ENCODE assay signal across 8 cellular contexts in the genomic region with DNA sequence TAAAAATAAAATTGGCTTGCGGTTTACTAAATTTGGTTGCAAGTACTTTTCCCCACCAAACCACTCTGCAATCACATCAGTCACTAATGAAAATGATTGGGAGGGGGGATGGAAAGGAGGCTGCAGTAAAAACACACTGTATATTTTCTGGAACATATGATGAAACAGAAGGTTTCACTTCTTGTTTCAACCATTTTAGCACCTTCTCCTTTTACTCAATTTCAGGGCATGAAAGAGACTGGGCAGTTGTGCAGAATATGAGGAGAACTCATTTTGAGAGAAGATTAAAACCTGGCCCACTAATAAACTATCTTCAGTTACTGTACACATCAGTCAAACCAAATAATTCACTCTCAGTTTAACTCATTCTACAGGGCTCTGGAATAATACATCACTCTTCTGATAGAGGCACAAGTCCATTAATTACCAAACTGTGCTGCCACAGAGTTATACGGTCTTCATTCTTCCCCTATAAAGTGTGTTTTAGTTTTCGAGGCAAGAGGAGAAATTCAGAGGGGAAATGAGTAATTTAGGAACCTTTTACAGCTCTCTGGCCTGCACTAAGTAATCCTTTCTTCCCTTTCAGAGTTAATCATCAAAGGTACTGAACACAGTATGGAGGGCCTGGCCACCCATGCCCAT. TPM values are rescaled to one million over a fixed set of nuclear protein-coding genes. Genes with fewer than 3 reads are reported as not detected.
DNase-seq lines count a peak whose midpoint lies in the region; ATAC-seq and TF ChIP-seq lines count a peak whose summit lies in the region.

No MANE protein-coding gene starts in this region.

- peaks cover 55 to 71% (median 57%) of the 10 kb centered on the region in 3 donors for H3K4me1 Mint-ChIP-seq in IgD-negative memory B cell

- no peak for TF ChIP-seq POLR2A in vagina (IDR thresholded peaks at IDR 0.05)

- intact Hi-C loops in vagina (cut with DNase I), result no loop called here
- intact Hi-C loops in ascending aorta (cut with DNase I), result no loop called here

- H3K27me3 ChIP-seq in vagina (no peaks in the 10 kb centered on the region), ascending aorta (no peaks in the 10 kb centered on the region)

- H3K4me3 ChIP-seq in vagina, result no peak overlapping the region
- no peak overlapping the region for H3K4me3 ChIP-seq in ascending aorta

- DNase-seq in globus pallidus (ENCODE audit: low spot score) (peak; percentile 51), vagina (ENCODE audit: extremely low spot score in 2 of 2) (no peak), NCI-H446 (lab: John Stamatoyannopoulos, UW) (no peak), ascending aorta (ENCODE audit: low spot score in 2 of 2) (no peak), NCI-H1105 treated with DMSO at 0.1 percent for 48 hours (lab: John Stamatoyannopoulos, UW) (no peak)

- H3K9me3 ChIP-seq in vagina (no peaks in the 10 kb centered on the region), ascending aorta (no peaks in the 10 kb centered on the region)

- ATAC-seq in GM18502 (IDR thresholded peaks at IDR 0.05; ENCODE audit: poor library complexity, unreplicated experiment), result peak; percentile 84
- ATAC-seq in GM21529 (IDR thresholded peaks at IDR 0.05; ENCODE audit: unreplicated experiment), result peak; percentile 83

- H3K9me3 Mint-ChIP-seq in IgD-negative memory B cell, result no peaks in the 10 kb centered on the region

- H3K27me3 Mint-ChIP-seq in IgD-negative memory B cell, result peaks cover 5% of the 10 kb centered on the region

- peaks cover 4% of the 10 kb centered on the region for H3K36me3 Mint-ChIP-seq in IgD-negative memory B cell

- no peak overlapping the region for H3K27ac ChIP-seq in vagina
- peak overlapping the region in 1 of 2 donors; percentile 29 for H3K27ac ChIP-seq in ascending aorta

- peak overlapping the region; percentile 62 to 93 (median 66) for H3K27ac Mint-ChIP-seq in IgD-negative memory B cell

- H3K4me1 ChIP-seq in vagina, result peaks cover 62% of the 10 kb centered on the region
- peaks cover 3 to 13% of the 10 kb centered on the region in 2 donors for H3K4me1 ChIP-seq in ascending aorta

- H3K4me3 Mint-ChIP-seq in IgD-negative memory B cell, result peak overlapping the region; percentile 31 to 83 (median 60)

- H3K36me3 ChIP-seq in vagina (peaks cover 0 to 6% of the 10 kb centered on the region in 2 donors), ascending aorta (no peaks in the 10 kb centered on the region)

- TF ChIP-seq CTCF in vagina (IDR thresholded peaks at IDR 0.05) (no peak), ascending aorta (IDR thresholded peaks at IDR 0.05) (no peak)

RNA-seq across cellular contexts. Expression of a gene that starts 25.5 kb away (rescaled TPM):
- polyA plus RNA-seq in IgD-negative memory B cell, result 13.7 TPM
- total RNA-seq in vagina, result 36.1 TPM
- 37.7 TPM for total RNA-seq in ascending aorta
